In genomic region chr5:32311404-32312193, GRCh38 we compare ENCODE assay signal across 8 cellular contexts. TPM values are rescaled to one million over a fixed set of nuclear protein-coding genes. Genes with fewer than 3 reads are reported as not detected.
A peak's percentile ranks its signal among the peaks of the same experiment; 100 is the strongest.
DNase-seq lines count a peak whose midpoint lies in the region; ATAC-seq and TF ChIP-seq lines count a peak whose summit lies in the region.

No MANE protein-coding gene starts in this region.

- TF ChIP-seq POLR2A in NB4 (IDR thresholded peaks at IDR 0.05; ENCODE audit: extremely low read depth, insufficient read length): no peak

- peak overlapping the region; percentile 39 to 93 (median 92) for H3K27ac Mint-ChIP-seq in nephron

- H3K27me3 Mint-ChIP-seq in nephron (ENCODE audit: low read depth): no peaks in the 10 kb centered on the region

- DNase-seq in DND-41: no peak
- DNase-seq in NB4 (ENCODE audit: low read depth): peak; percentile 35
- no peak for DNase-seq in cerebellar cortex (ENCODE audit: low spot score)
- DNase-seq in G401 (ENCODE audit: low spot score): no peak
- no peak for DNase-seq in DMS153 (lab: John Stamatoyannopoulos, UW)

- no peaks in the 10 kb centered on the region for H3K9me3 ChIP-seq in DND-41 (ENCODE audit: insufficient read depth, low read length, severe bottlenecking)
- H3K9me3 ChIP-seq in duodenal mucosa (ENCODE audit: control insufficient read depth in 1 of 2, low read length in 2 of 2): no peaks in the 10 kb centered on the region

- ATAC-seq in DND-41 (ENCODE audit: insufficient read depth, low read depth) (no peak), GM18519 (IDR thresholded peaks at IDR 0.05; ENCODE audit: low FRiP score, unreplicated experiment) (no peak)

- peak overlapping the region; percentile 87 for H3K9ac ChIP-seq in DND-41 (ENCODE audit: low read depth, low read length)
- peak overlapping the region; percentile 71 to 88 for H3K9ac ChIP-seq in duodenal mucosa (ENCODE audit: low read depth in 1 of 2, low read length in 2 of 2)

- TF ChIP-seq CTCF in DND-41 (IDR thresholded peaks at IDR 0.05; ENCODE audit: borderline replicate concordance, extremely low read depth, low read length, poor library complexity, severe bottlenecking) (no peak), NB4 (IDR thresholded peaks at IDR 0.05; ENCODE audit: low read depth, low read length) (no peak), nephron (IDR thresholded peaks at IDR 0.05; ENCODE audit: unreplicated experiment in 3 of 3) (no peak)

- peaks cover 38% of the 10 kb centered on the region for H3K4me1 Mint-ChIP-seq in nephron

- in situ Hi-C loops in G401 (cut with HindIII; ENCODE audit: low sequenced_read_pairs): no loop called here

- H3K36me3 ChIP-seq in DND-41 (ENCODE audit: insufficient read depth, low read length) (no peaks in the 10 kb centered on the region), duodenal mucosa (ENCODE audit: control insufficient read depth in 1 of 2, insufficient read depth in 2 of 2, low read length in 2 of 2) (no peaks in the 10 kb centered on the region)

- H3K4me3 ChIP-seq in DND-41 (ENCODE audit: low read depth in 1 of 2, low read length in 2 of 2) (peak overlapping the region; percentile 48 to 74), NB4 (ENCODE audit: low read depth, low read length) (peak overlapping the region; percentile 73), duodenal mucosa (ENCODE audit: low read depth in 1 of 2, low read length in 2 of 2) (peak overlapping the region; percentile 74 to 82)

- peaks cover 16% of the 10 kb centered on the region for H3K36me3 Mint-ChIP-seq in nephron (ENCODE audit: low read depth)

- H3K4me1 ChIP-seq in DND-41 (ENCODE audit: insufficient read depth, low read length) (peaks cover 24% of the 10 kb centered on the region), duodenal mucosa (ENCODE audit: control insufficient read depth in 1 of 2, insufficient read depth in 2 of 2, low read length in 2 of 2) (peaks cover 24 to 30% of the 10 kb centered on the region in 2 donors)

- peaks cover 56% of the 10 kb centered on the region for H3K79me2 ChIP-seq in DND-41 (ENCODE audit: insufficient read depth, low read length)

- H3K27ac ChIP-seq in DND-41 (ENCODE audit: low read length) (peak overlapping the region; percentile 78), duodenal mucosa (ENCODE audit: low read depth, low read length) (peak overlapping the region; percentile 96)

- no peaks in the 10 kb centered on the region for H3K27me3 ChIP-seq in DND-41 (ENCODE audit: insufficient read depth, low read length, poor library complexity)
- no peaks in the 10 kb centered on the region for H3K27me3 ChIP-seq in duodenal mucosa (ENCODE audit: control insufficient read depth in 1 of 2, insufficient read depth in 2 of 2, low read length in 2 of 2)

- peak overlapping the region; percentile 88 for H2AFZ ChIP-seq in DND-41 (ENCODE audit: low read depth, low read length)

- no peaks in the 10 kb centered on the region for H3K9me3 Mint-ChIP-seq in nephron

- H4K20me1 ChIP-seq in DND-41 (ENCODE audit: insufficient read depth, low read length): peaks cover 11% of the 10 kb centered on the region; the same call in 1 of the 2 replicates

- peak overlapping the region; percentile 88 to 98 (median 94) for H3K4me3 Mint-ChIP-seq in nephron

- H3K4me2 ChIP-seq in DND-41 (ENCODE audit: insufficient read depth, low read length): peak overlapping the region; percentile 82

RNA-seq across cellular contexts. Expression of gene MTMR12, which starts 1.1 kb away (rescaled TPM):
- 12.7 and 23.8 TPM in 2 replicates for total RNA-seq in G401 (2014; rRNA removed; shearing (Covaris generic))
